8 cellular contexts compared by ENCODE assay signal in genomic region chr7:4682621-4683042, GRCh38. TPM values are rescaled to one million over a fixed set of nuclear protein-coding genes. Genes with fewer than 3 reads are reported as not detected.
A peak's percentile ranks its signal among the peaks of the same experiment; 100 is the strongest.
DNase-seq lines count a peak whose midpoint lies in the region; ATAC-seq and TF ChIP-seq lines count a peak whose summit lies in the region.

No MANE protein-coding gene starts in this region.

- H3K9me3 ChIP-seq in HUES6 (ENCODE audit: control insufficient read depth, insufficient read depth, low read depth, low read length), result no peaks in the 10 kb centered on the region
- no peaks in the 10 kb centered on the region for H3K9me3 ChIP-seq in duodenal mucosa (ENCODE audit: control insufficient read depth in 1 of 2, low read length in 2 of 2)
- no peaks in the 10 kb centered on the region for H3K9me3 ChIP-seq in mesodermal cell (ENCODE audit: control insufficient read depth, low read length)
- no peaks in the 10 kb centered on the region for H3K9me3 ChIP-seq in suprapubic skin

- H3K27me3 ChIP-seq in HUES6 (ENCODE audit: control insufficient read depth, insufficient read depth, low read length) (peaks cover 42% of the 10 kb centered on the region), duodenal mucosa (ENCODE audit: control insufficient read depth in 1 of 2, insufficient read depth in 2 of 2, low read length in 2 of 2) (no peaks in the 10 kb centered on the region), suprapubic skin (no peaks in the 10 kb centered on the region)

- H3K4me1 ChIP-seq in HUES6 (ENCODE audit: control insufficient read depth, insufficient read depth, low read length) (peaks cover 17% of the 10 kb centered on the region), duodenal mucosa (ENCODE audit: control insufficient read depth in 1 of 2, insufficient read depth in 2 of 2, low read length in 2 of 2) (peaks cover 8 to 24% of the 10 kb centered on the region in 2 donors), mesodermal cell (ENCODE audit: control insufficient read depth, insufficient read depth, low read length, poor library complexity, severe bottlenecking) (peaks cover 21% of the 10 kb centered on the region), suprapubic skin (peaks cover 34% of the 10 kb centered on the region)

- TF ChIP-seq POLR2A in suprapubic skin (IDR thresholded peaks at IDR 0.05), result no peak

- TF ChIP-seq EP300 in suprapubic skin (IDR thresholded peaks at IDR 0.05), result no peak

- no peaks in the 10 kb centered on the region for H3K36me3 ChIP-seq in HUES6 (ENCODE audit: control insufficient read depth, insufficient read depth, low read length)
- H3K36me3 ChIP-seq in duodenal mucosa (ENCODE audit: control insufficient read depth in 1 of 2, insufficient read depth in 2 of 2, low read length in 2 of 2), result peaks cover 4% of the 10 kb centered on the region in 2 donors
- H3K36me3 ChIP-seq in mesodermal cell (ENCODE audit: control insufficient read depth, insufficient read depth, low read length), result peaks cover 23% of the 10 kb centered on the region
- H3K36me3 ChIP-seq in suprapubic skin, result no peaks in the 10 kb centered on the region

- no peak overlapping the region for H3K27ac ChIP-seq in HUES6 (ENCODE audit: low read depth, low read length)
- peak overlapping the region; percentile 78 for H3K27ac ChIP-seq in duodenal mucosa (ENCODE audit: low read depth, low read length)
- H3K27ac ChIP-seq in mesodermal cell (ENCODE audit: low read depth, low read length, severe bottlenecking), result no peak overlapping the region
- H3K27ac ChIP-seq in suprapubic skin, result peak overlapping the region; percentile 85

- DNase-seq in Daoy (ENCODE audit: low read depth) (peak; percentile 74), suprapubic skin (ENCODE audit: low spot score in 2 of 2) (peak in 1 of 2 donors; percentile 75), NCI-H1694 treated with DMSO at 0.1 percent for 48 hours (lab: John Stamatoyannopoulos, UW) (no peak)
- DNase-seq in activated CD4-positive, alpha-beta T cell treated with anti-CD3 and anti-CD28 coated beads for 1 hour, result peak; percentile 17

- TF ChIP-seq CTCF in suprapubic skin (IDR thresholded peaks at IDR 0.05), result no peak

- peak; percentile 28 for ATAC-seq in GM21526 (IDR thresholded peaks at IDR 0.05; ENCODE audit: low FRiP score, unreplicated experiment)

- peak overlapping the region; percentile 96 for H3K4me3 ChIP-seq in HUES6 (ENCODE audit: low read depth, low read length)
- peak overlapping the region; percentile 90 to 92 for H3K4me3 ChIP-seq in duodenal mucosa (ENCODE audit: low read depth in 1 of 2, low read length in 2 of 2)
- H3K4me3 ChIP-seq in mesodermal cell (ENCODE audit: extremely low read depth, insufficient read depth, low read length, poor library complexity, severe bottlenecking), result peak overlapping the region; percentile 73
- peak overlapping the region; percentile 95 for H3K4me3 ChIP-seq in suprapubic skin

- H3K9ac ChIP-seq in HUES6 (ENCODE audit: low read length) (peak overlapping the region; percentile 88), duodenal mucosa (ENCODE audit: low read depth in 1 of 2, low read length in 2 of 2) (peak overlapping the region; percentile 80 to 93)

- WGBS in mesodermal cell (ENCODE audit: insufficient coverage in 2 of 2), 2 experiments, result 0% methylated on average over 30 to 33 of the region's 47 CpGs
- WGBS in suprapubic skin, result no CpG with 5 or more reads among the region's 47 CpGs

RNA-seq across cellular contexts. Expression of gene FOXK1, which starts 0.5 kb away (rescaled TPM):
- total RNA-seq in Daoy (2014; rRNA removed; shearing (Covaris generic)), result 12.9 and 20.9 TPM in 2 replicates
- 15.0 TPM for polyA plus RNA-seq in mesodermal cell (2013, experiment 1 of 2)
- polyA plus RNA-seq in mesodermal cell (2013, experiment 2 of 2), result 11.8 TPM
- 10 to 100 TPM; 37.5 to 68.5 (median 46.6) TPM for total RNA-seq in suprapubic skin

Comparison
In these comparisons a context has a peak if more than half of its experiments do, and no peak if none do; other contexts are left out.
1. H3K27ac ChIP-seq: peak in duodenal mucosa (single experiment) and suprapubic skin (single experiment); none in HUES6 (single experiment) and mesodermal cell (single experiment).
2. Peak in every context shown above with its lines, with median percentiles within 50 percentile points of each other: H3K4me3 ChIP-seq.